Comparison of ENCODE assay signal across 1 cellular context in the genomic region with DNA sequence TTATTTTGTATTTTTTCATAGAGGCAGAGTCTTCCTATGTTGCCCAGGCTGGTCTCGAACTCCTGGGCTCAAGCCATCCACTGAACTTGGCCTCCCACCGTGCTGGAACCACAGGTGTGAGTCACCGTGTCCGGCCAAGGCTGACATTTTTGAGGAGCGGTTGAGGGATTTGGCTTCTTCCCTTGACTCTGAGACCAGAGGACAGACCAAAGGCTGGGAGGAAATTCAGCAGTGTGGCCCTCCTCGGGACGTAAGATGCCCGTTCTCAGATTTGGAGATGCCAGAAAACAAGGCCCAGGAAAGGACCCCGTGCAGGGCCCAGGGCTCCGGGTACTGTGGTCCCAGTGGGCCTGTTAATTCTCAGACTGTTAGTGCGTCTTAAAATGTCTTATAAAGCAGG.
TF ChIP-seq lines count a peak whose summit lies in the region.

No MANE protein-coding gene starts in this region.

TF ChIP-seq in HCT116, 20 proteins besides CTCF, POLR2A, EP300 and RAD21 (continued from another document):
- TF ChIP-seq, protein P1, sequence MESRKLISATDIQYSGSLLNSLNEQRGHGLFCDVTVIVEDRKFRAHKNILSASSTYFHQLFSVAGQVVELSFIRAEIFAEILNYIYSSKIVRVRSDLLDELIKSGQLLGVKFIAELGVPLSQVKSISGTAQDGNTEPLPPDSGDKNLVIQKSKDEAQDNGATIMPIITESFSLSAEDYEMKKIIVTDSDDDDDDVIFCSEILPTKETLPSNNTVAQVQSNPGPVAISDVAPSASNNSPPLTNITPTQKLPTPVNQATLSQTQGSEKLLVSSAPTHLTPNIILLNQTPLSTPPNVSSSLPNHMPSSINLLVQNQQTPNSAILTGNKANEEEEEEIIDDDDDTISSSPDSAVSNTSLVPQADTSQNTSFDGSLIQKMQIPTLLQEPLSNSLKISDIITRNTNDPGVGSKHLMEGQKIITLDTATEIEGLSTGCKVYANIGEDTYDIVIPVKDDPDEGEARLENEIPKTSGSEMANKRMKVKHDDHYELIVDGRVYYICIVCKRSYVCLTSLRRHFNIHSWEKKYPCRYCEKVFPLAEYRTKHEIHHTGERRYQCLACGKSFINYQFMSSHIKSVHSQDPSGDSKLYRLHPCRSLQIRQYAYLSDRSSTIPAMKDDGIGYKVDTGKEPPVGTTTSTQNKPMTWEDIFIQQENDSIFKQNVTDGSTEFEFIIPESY (IDR thresholded peaks at IDR 0.05; ENCODE audit: extremely low read depth, insufficient replicate concordance, low read length) = no peak
- TF ChIP-seq JUND (IDR thresholded peaks at IDR 0.05) (no peak), SRF (IDR thresholded peaks at IDR 0.05; ENCODE audit: low read depth) (no peak), CBX3 (IDR thresholded peaks at IDR 0.05; ENCODE audit: low read depth) (no peak)
- TF ChIP-seq, protein P2, sequence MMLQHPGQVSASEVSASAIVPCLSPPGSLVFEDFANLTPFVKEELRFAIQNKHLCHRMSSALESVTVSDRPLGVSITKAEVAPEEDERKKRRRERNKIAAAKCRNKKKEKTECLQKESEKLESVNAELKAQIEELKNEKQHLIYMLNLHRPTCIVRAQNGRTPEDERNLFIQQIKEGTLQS (IDR thresholded peaks at IDR 0.05) = no peak
- TF ChIP-seq, protein P3, sequence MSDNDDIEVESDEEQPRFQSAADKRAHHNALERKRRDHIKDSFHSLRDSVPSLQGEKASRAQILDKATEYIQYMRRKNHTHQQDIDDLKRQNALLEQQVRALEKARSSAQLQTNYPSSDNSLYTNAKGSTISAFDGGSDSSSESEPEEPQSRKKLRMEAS (IDR thresholded peaks at IDR 0.05) = no peak
